30 cellular contexts compared by ENCODE assay signal in genomic region chr2:36971990-36972389, GRCh38.
"Had no signal": no experiment of that assay in that cellular context is flagged by ENCODE, and none has a peak within 500 bp of the region (broad histone marks: within the 10 kb centered on the region; RNA-seq: fewer than 3 reads in every experiment).

No MANE protein-coding gene starts in this region.

- ATAC-seq: activated CD4-positive, CD25-positive, alpha-beta regulatory T cell treated with anti-CD3 and anti-CD28 coated beads, Interleukin-2, amount 50 U/mL, for 24 hours; activated CD8-positive, alpha-beta memory T cell treated with anti-CD3 and anti-CD28 coated beads, Interleukin-2, amount 10 ng/mL, durations not matched to agents 7 days and 5 days; activated CD8-positive, alpha-beta T cell treated with anti-CD3 and anti-CD28 coated beads, Interleukin-2, amount 10 ng/mL, durations not matched to agents 7 days and 5 days; activated naive CD8-positive, alpha-beta T cell treated with anti-CD3 and anti-CD28 coated beads, Interleukin-2, amount 50 U/mL, for 24 hours; body of pancreas; effector memory CD8-positive, alpha-beta T cell; gastroesophageal sphincter had no signal

- H3K4me3 Mint-ChIP-seq: activated B cell treated with CpG ODN at 0.5 μM for 24 hours; activated CD4-positive, alpha-beta memory T cell treated with anti-CD3 and anti-CD28 coated beads for 36 hours; activated CD8-positive, alpha-beta memory T cell treated with anti-CD3 and anti-CD28 coated beads, Interleukin-2, amount 10 ng/mL, durations not matched to agents 7 days and 5 days; activated CD8-positive, alpha-beta T cell treated with anti-CD3 and anti-CD28 coated beads, Interleukin-2, amount 10 ng/mL, durations not matched to agents 7 days and 5 days; activated naive CD4-positive, alpha-beta T cell treated with anti-CD3 and anti-CD28 coated beads for 36 hours; activated naive CD4-positive, alpha-beta T cell treated with anti-CD3 and anti-CD28 coated beads, Interleukin-2, amount 50 U/mL, for 24 hours; activated naive CD8-positive, alpha-beta T cell treated with anti-CD3 and anti-CD28 coated beads for 36 hours; activated naive CD8-positive, alpha-beta T cell treated with anti-CD3 and anti-CD28 coated beads, Interleukin-2, amount 50 U/mL, for 24 hours; activated T-helper 1 cell treated with anti-CD3 and anti-CD28 coated beads, Interleukin-12 subunit alpha, Interleukin-12 subunit beta, Interleukin-2, Interleukin-4 antibody, amounts not matched to agents 30 ng/mL and 10 ng/mL and 1 ng/mL, durations not matched to agents 14 hours and 24 hours and 36 hours; effector memory CD8-positive, alpha-beta T cell had no signal

- H3K9me3 Mint-ChIP-seq: activated B cell treated with CpG ODN at 0.5 μM for 24 hours; activated CD4-positive, alpha-beta memory T cell treated with anti-CD3 and anti-CD28 coated beads for 36 hours; activated naive CD4-positive, alpha-beta T cell treated with anti-CD3 and anti-CD28 coated beads for 36 hours; activated naive CD4-positive, alpha-beta T cell treated with anti-CD3 and anti-CD28 coated beads, Interleukin-2, amount 50 U/mL, for 24 hours; activated naive CD8-positive, alpha-beta T cell treated with anti-CD3 and anti-CD28 coated beads for 36 hours; activated naive CD8-positive, alpha-beta T cell treated with anti-CD3 and anti-CD28 coated beads, Interleukin-2, amount 50 U/mL, for 24 hours; activated T-helper 1 cell treated with anti-CD3 and anti-CD28 coated beads, Interleukin-12 subunit alpha, Interleukin-12 subunit beta, Interleukin-2, Interleukin-4 antibody, amounts not matched to agents 30 ng/mL and 10 ng/mL and 1 ng/mL, durations not matched to agents 14 hours and 24 hours and 36 hours; activated T-helper 2 cell treated with anti-CD3 and anti-CD28 coated beads, Interferon-gamma antibody, Interleukin-2, Interleukin-4, amounts not matched to agents 10 μg/mL and 5 μg/mL and 100 μg/mL, durations not matched to agents 14 hours and 24 hours and 36 hours; effector memory CD8-positive, alpha-beta T cell had no signal

- H3K27ac Mint-ChIP-seq: activated B cell treated with CpG ODN at 0.5 μM for 24 hours; activated CD4-positive, alpha-beta memory T cell treated with anti-CD3 and anti-CD28 coated beads for 36 hours; activated CD8-positive, alpha-beta memory T cell treated with anti-CD3 and anti-CD28 coated beads, Interleukin-2, amount 10 ng/mL, durations not matched to agents 7 days and 5 days; activated CD8-positive, alpha-beta T cell treated with anti-CD3 and anti-CD28 coated beads, Interleukin-2, amount 10 ng/mL, durations not matched to agents 7 days and 5 days; activated naive CD4-positive, alpha-beta T cell treated with anti-CD3 and anti-CD28 coated beads for 36 hours; activated naive CD4-positive, alpha-beta T cell treated with anti-CD3 and anti-CD28 coated beads, Interleukin-2, amount 50 U/mL, for 24 hours; activated naive CD8-positive, alpha-beta T cell treated with anti-CD3 and anti-CD28 coated beads for 36 hours; activated naive CD8-positive, alpha-beta T cell treated with anti-CD3 and anti-CD28 coated beads, Interleukin-2, amount 50 U/mL, for 24 hours; activated T-helper 1 cell treated with anti-CD3 and anti-CD28 coated beads, Interleukin-12 subunit alpha, Interleukin-12 subunit beta, Interleukin-2, Interleukin-4 antibody, amounts not matched to agents 30 ng/mL and 10 ng/mL and 1 ng/mL, durations not matched to agents 14 hours and 24 hours and 36 hours; activated T-helper 2 cell treated with anti-CD3 and anti-CD28 coated beads, Interferon-gamma antibody, Interleukin-2, Interleukin-4, amounts not matched to agents 10 μg/mL and 5 μg/mL and 100 μg/mL, durations not matched to agents 14 hours and 24 hours and 36 hours had no signal

- H3K36me3 Mint-ChIP-seq: activated CD4-positive, alpha-beta memory T cell treated with anti-CD3 and anti-CD28 coated beads for 36 hours; activated CD8-positive, alpha-beta memory T cell treated with anti-CD3 and anti-CD28 coated beads, Interleukin-2, amount 10 ng/mL, durations not matched to agents 7 days and 5 days; activated naive CD4-positive, alpha-beta T cell treated with anti-CD3 and anti-CD28 coated beads, Interleukin-2, amount 50 U/mL, for 24 hours; activated naive CD8-positive, alpha-beta T cell treated with anti-CD3 and anti-CD28 coated beads for 36 hours had no signal

- DNase-seq: activated B cell treated with CpG ODN at 0.5 μM for 24 hours; activated CD4-positive, alpha-beta memory T cell treated with anti-CD3 and anti-CD28 coated beads for 36 hours; activated CD4-positive, alpha-beta T cell treated with anti-CD3 and anti-CD28 coated beads for 48 hours; activated CD4-positive, alpha-beta T cell treated with anti-CD3 and anti-CD28 coated beads, Interleukin-2, amount 50 U/mL, for 1 hour; activated CD8-positive, alpha-beta memory T cell treated with anti-CD3 and anti-CD28 coated beads, Interleukin-2, amount 10 ng/mL, durations not matched to agents 7 days and 5 days; activated CD8-positive, alpha-beta memory T cell treated with anti-CD3 and anti-CD28 coated beads, Interleukin-2, amount 50 U/mL, for 4 hours; activated CD8-positive, alpha-beta T cell treated with anti-CD3 and anti-CD28 coated beads, Interleukin-2, amount 10 ng/mL, durations not matched to agents 7 days and 5 days; activated effector memory CD4-positive, alpha-beta T cell treated with anti-CD3 and anti-CD28 coated beads, Interleukin-2, amount 50 U/mL, for 16 hours; activated naive CD4-positive, alpha-beta T cell treated with anti-CD3 and anti-CD28 coated beads for 36 hours; activated naive CD8-positive, alpha-beta T cell treated with anti-CD3 and anti-CD28 coated beads for 36 hours; activated naive CD8-positive, alpha-beta T cell treated with anti-CD3 and anti-CD28 coated beads, Interleukin-2, amount 50 U/mL, for 24 hours; activated T-cell treated with anti-CD3 and anti-CD28 coated beads, Interleukin-2, amount 50 U/mL, for 1 hour; activated T-cell treated with anti-CD3 and anti-CD28 coated beads, Interleukin-2, amount 50 U/mL, for 48 hours; adrenal gland; amygdala; aorta; body of pancreas; caudate nucleus; cortex of kidney; dermis blood vessel endothelial cell; effector CD4-positive, alpha-beta T cell; effector memory CD8-positive, alpha-beta T cell; esophagus squamous epithelium; foreskin melanocyte; T-helper 2 cell had no signal

- H3K27me3 Mint-ChIP-seq: activated B cell treated with CpG ODN at 0.5 μM for 24 hours; activated CD4-positive, alpha-beta memory T cell treated with anti-CD3 and anti-CD28 coated beads for 36 hours; activated CD8-positive, alpha-beta memory T cell treated with anti-CD3 and anti-CD28 coated beads, Interleukin-2, amount 10 ng/mL, durations not matched to agents 7 days and 5 days; activated naive CD4-positive, alpha-beta T cell treated with anti-CD3 and anti-CD28 coated beads, Interleukin-2, amount 50 U/mL, for 24 hours; activated naive CD8-positive, alpha-beta T cell treated with anti-CD3 and anti-CD28 coated beads for 36 hours; activated naive CD8-positive, alpha-beta T cell treated with anti-CD3 and anti-CD28 coated beads, Interleukin-2, amount 50 U/mL, for 24 hours; effector memory CD8-positive, alpha-beta T cell had no signal
